In the genomic region with DNA sequence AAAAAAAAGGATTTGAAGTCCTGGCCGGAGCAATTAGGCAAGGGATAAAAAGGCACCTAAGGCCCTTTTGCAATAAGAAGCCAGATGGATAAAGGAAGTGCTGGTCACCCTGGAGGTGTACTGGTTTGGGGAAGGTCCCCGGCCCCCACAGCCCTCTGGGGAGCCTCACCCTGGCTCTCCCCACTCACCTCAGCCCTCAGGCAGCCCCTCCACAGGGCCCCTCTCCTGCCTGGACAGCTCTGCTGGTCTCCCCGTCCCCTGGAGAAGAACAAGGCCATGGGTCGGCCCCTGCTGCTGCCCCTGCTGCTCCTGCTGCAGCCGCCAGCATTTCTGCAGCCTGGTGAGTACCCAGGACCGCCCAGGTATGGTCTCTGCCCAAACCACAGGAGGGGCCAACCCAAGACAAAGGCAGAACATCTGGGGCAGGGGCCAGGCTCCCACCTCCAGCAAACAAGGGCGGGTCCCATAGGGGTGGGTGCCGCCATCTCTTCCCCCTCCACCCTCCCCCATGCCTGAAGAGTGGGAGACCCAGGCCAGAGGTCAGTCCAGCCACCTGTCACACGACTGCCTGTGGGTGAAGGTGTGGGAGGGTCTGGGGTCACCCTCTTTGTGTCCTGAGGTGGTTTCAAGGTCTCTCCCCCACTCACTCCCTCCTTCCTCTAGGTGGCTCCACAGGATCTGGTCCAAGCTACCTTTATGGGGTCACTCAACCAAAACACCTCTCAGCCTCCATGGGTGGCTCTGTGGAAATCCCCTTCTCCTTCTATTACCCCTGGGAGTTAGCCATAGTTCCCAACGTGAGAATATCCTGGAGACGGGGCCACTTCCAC, we compare ENCODE assay signal across 9 cellular contexts. TPM values are rescaled to one million over a fixed set of nuclear protein-coding genes. Genes with fewer than 3 reads are reported as not detected.
A peak's percentile ranks its signal among the peaks of the same experiment; 100 is the strongest.
DNase-seq lines count a peak whose midpoint lies in the region; ATAC-seq and TF ChIP-seq lines count a peak whose summit lies in the region.
"Had no signal": no experiment of that assay in that cellular context is flagged by ENCODE, and none has a peak within 500 bp of the region (broad histone marks: within the 10 kb centered on the region; RNA-seq: fewer than 3 reads in every experiment).

A gene (plus strand): TSS at position 91 of the 830 bp plus-strand sequence. CDS start 186 bp downstream, at position 277.

- no peak for TF ChIP-seq POLR2A in transverse colon (IDR thresholded peaks at IDR 0.05)

- no peak within 1 kb of the TSS for H4K8ac ChIP-seq in mesendoderm (ENCODE audit: low read depth, low read length)

- H3K27ac ChIP-seq in transverse colon = no peak within 1 kb of the TSS
- no peak within 1 kb of the TSS for H3K27ac ChIP-seq in mesendoderm (ENCODE audit: low read depth, low read length)

- no peaks in the 10 kb centered on the region for H3K79me1 ChIP-seq in mesendoderm (ENCODE audit: low read length)

- H3K9me3 Mint-ChIP-seq in activated T-cell treated with anti-CD3 and anti-CD28 coated beads, Interleukin-2, amount 50 U/mL, for 24 hours = no peaks in the 10 kb centered on the region
- H3K9me3 Mint-ChIP-seq in activated naive CD8-positive, alpha-beta T cell treated with anti-CD3 and anti-CD28 coated beads, Interleukin-2, amount 10 ng/mL, durations not matched to agents 7 days and 5 days = no peaks in the 10 kb centered on the region

- no peak within 1 kb of the TSS for H3K9ac ChIP-seq in mesendoderm (ENCODE audit: low read length)

- H2BK15ac ChIP-seq in mesendoderm (replicated peaks; ENCODE audit: low read depth) = no peak within 1 kb of the TSS

- H3K36me3 ChIP-seq in transverse colon (peaks cover 0 to 74% (median 37%) of the 10 kb centered on the region in 4 donors), mesendoderm (ENCODE audit: control insufficient read depth, insufficient read depth, low read length) (peaks cover 13% of the 10 kb centered on the region)

- no peak within 1 kb of the TSS for H3K4me2 ChIP-seq in mesendoderm (ENCODE audit: low read length)

- H3K4me1 ChIP-seq in transverse colon (no peaks in the 10 kb centered on the region), mesendoderm (ENCODE audit: control insufficient read depth, low read depth, low read length) (no peaks in the 10 kb centered on the region)

- POLR2A ChIA-PET in activated naive CD8-positive, alpha-beta T cell treated with anti-CD3 and anti-CD28 coated beads, Interleukin-2, amount 10 ng/mL, durations not matched to agents 7 days and 5 days (lab: Charles Lee) = no interaction called here

- WGBS in transverse colon (ENCODE audit: low coverage in 1 of 2), 2 donors = 77 to 91% methylated on average over 1 to 6 of the region's 11 CpGs
- no CpG with 5 or more reads among the region's 11 CpGs for WGBS in mesendoderm (ENCODE audit: extremely low coverage, insufficient coverage, low lambda C conversion rate)

- no peak within 1 kb of the TSS for H3K4ac ChIP-seq in mesendoderm (ENCODE audit: low read depth, low read length)

- H3K27me3 Mint-ChIP-seq in activated T-cell treated with anti-CD3 and anti-CD28 coated beads, Interleukin-2, amount 50 U/mL, for 24 hours = no peaks in the 10 kb centered on the region
- no peaks in the 10 kb centered on the region for H3K27me3 Mint-ChIP-seq in activated naive CD8-positive, alpha-beta T cell treated with anti-CD3 and anti-CD28 coated beads, Interleukin-2, amount 10 ng/mL, durations not matched to agents 7 days and 5 days

- in situ Hi-C loops in transverse colon (cut with MboI; ENCODE audit: low pct_ligation_motif_present in 1 of 4, low pct_unique_long_range_greater_than_20kb in 1 of 4, low sequenced_read_pairs in 3 of 4) = no loop called here

- TF ChIP-seq EP300 in transverse colon (IDR thresholded peaks at IDR 0.05; ENCODE audit: low read depth) = no peak

- no peak for DNase-seq in activated T-cell treated with anti-CD3 and anti-CD28 coated beads, Interleukin-2, amount 50 U/mL, for 24 hours
- DNase-seq in activated T-cell treated with anti-CD3 and anti-CD28 coated beads for 4 hours (no peak), left kidney (ENCODE audit: low read depth, low spot score) (peak; percentile 33), transverse colon (no peak), mesendoderm (no peak), NCI-H526 treated with DMSO at 0.1 percent for 48 hours (lab: John Stamatoyannopoulos, UW) (no peak)
- DNase-seq in activated naive CD8-positive, alpha-beta T cell treated with anti-CD3 and anti-CD28 coated beads, Interleukin-2, amount 10 ng/mL, durations not matched to agents 7 days and 5 days = no peak
- DNase-seq: SW 1271 had no signal

- no peak within 1 kb of the TSS for H4K5ac ChIP-seq in mesendoderm (ENCODE audit: low read length)

- no peak within 1 kb of the TSS for H2AK5ac ChIP-seq in mesendoderm (ENCODE audit: low read length)

- no peaks in the 10 kb centered on the region for H3K9me3 ChIP-seq in transverse colon

- TF ChIP-seq CTCF in transverse colon (IDR thresholded peaks at IDR 0.05) = no peak

- no peaks in the 10 kb centered on the region for H3K79me2 ChIP-seq in mesendoderm (ENCODE audit: control insufficient read depth, insufficient read depth, low read length)

- no peak for ATAC-seq in activated naive CD8-positive, alpha-beta T cell treated with anti-CD3 and anti-CD28 coated beads, Interleukin-2, amount 10 ng/mL, durations not matched to agents 7 days and 5 days (ENCODE audit: low read depth)
- no peak for ATAC-seq in GM21447 (IDR thresholded peaks at IDR 0.05; ENCODE audit: unreplicated experiment)

- intact Hi-C loops in transverse colon (cut with DNase I; ENCODE audit: low total_unique reads) = no loop called here

- no peak within 1 kb of the TSS for H3K23ac ChIP-seq in mesendoderm (ENCODE audit: low read length)

- H3K4me3 ChIP-seq in transverse colon = no peak within 1 kb of the TSS
- H3K4me3 ChIP-seq in mesendoderm (ENCODE audit: low read length) = no peak within 1 kb of the TSS

- no peak within 1 kb of the TSS for H3K4me3 Mint-ChIP-seq in activated T-cell treated with anti-CD3 and anti-CD28 coated beads, Interleukin-2, amount 50 U/mL, for 24 hours
- H3K4me3 Mint-ChIP-seq in activated naive CD8-positive, alpha-beta T cell treated with anti-CD3 and anti-CD28 coated beads, Interleukin-2, amount 10 ng/mL, durations not matched to agents 7 days and 5 days = no peak within 1 kb of the TSS

- peaks cover 14% of the 10 kb centered on the region for H3K4me1 Mint-ChIP-seq in activated T-cell treated with anti-CD3 and anti-CD28 coated beads, Interleukin-2, amount 50 U/mL, for 24 hours (ENCODE audit: low read depth)
- peaks cover 9% of the 10 kb centered on the region for H3K4me1 Mint-ChIP-seq in activated naive CD8-positive, alpha-beta T cell treated with anti-CD3 and anti-CD28 coated beads, Interleukin-2, amount 10 ng/mL, durations not matched to agents 7 days and 5 days

- no peak within 1 kb of the TSS for H2BK120ac ChIP-seq in mesendoderm (ENCODE audit: low read depth, low read length)

- no peak within 1 kb of the TSS for H3K56ac ChIP-seq in mesendoderm (ENCODE audit: low read length)

- peaks cover 98% of the 10 kb centered on the region for H3K36me3 Mint-ChIP-seq in activated T-cell treated with anti-CD3 and anti-CD28 coated beads, Interleukin-2, amount 50 U/mL, for 24 hours (ENCODE audit: low read depth)
- peaks cover 33% of the 10 kb centered on the region for H3K36me3 Mint-ChIP-seq in activated naive CD8-positive, alpha-beta T cell treated with anti-CD3 and anti-CD28 coated beads, Interleukin-2, amount 10 ng/mL, durations not matched to agents 7 days and 5 days

- H3K27me3 ChIP-seq in transverse colon = no peaks in the 10 kb centered on the region
- H3K27me3 ChIP-seq in mesendoderm (ENCODE audit: insufficient read depth, low read length, poor library complexity) = no peaks in the 10 kb centered on the region

- peak within 1 kb of the TSS; percentile 76 for H3K27ac Mint-ChIP-seq in activated T-cell treated with anti-CD3 and anti-CD28 coated beads, Interleukin-2, amount 50 U/mL, for 24 hours
- peak within 1 kb of the TSS; percentile 48 for H3K27ac Mint-ChIP-seq in activated naive CD8-positive, alpha-beta T cell treated with anti-CD3 and anti-CD28 coated beads, Interleukin-2, amount 10 ng/mL, durations not matched to agents 7 days and 5 days

- H2BK5ac ChIP-seq in mesendoderm (ENCODE audit: low read length) = no peak within 1 kb of the TSS

- H3K18ac ChIP-seq in mesendoderm (ENCODE audit: low read length) = no peak within 1 kb of the TSS

RNA-seq across cellular contexts. Expression of the gene that starts here (rescaled TPM):
- 10 to 100 TPM; 91.3 to 96.4 TPM for total RNA-seq in activated naive CD8-positive, alpha-beta T cell treated with anti-CD3 and anti-CD28 coated beads, Interleukin-2, amount 10 ng/mL, durations not matched to agents 7 days and 5 days
- 100 to 1,000 TPM in 2 of 4 donors, 10 to 100 TPM in 2; 80.0 to 239 (median 113) TPM for total RNA-seq in transverse colon
- polyA plus RNA-seq in mesendoderm (2013, experiment 1 of 2) = 12.7 TPM
- 12.6 TPM for polyA plus RNA-seq in mesendoderm (2013, experiment 2 of 2)
